In genomic region chr1:155933591-155934096, GRCh38 we compare ENCODE assay signal across 9 cellular contexts. TPM values are rescaled to one million over a fixed set of nuclear protein-coding genes. Genes with fewer than 3 reads are reported as not detected.
A peak's percentile ranks its signal among the peaks of the same experiment; 100 is the strongest.
DNase-seq lines count a peak whose midpoint lies in the region; ATAC-seq and TF ChIP-seq lines count a peak whose summit lies in the region.
"Had no signal": no experiment of that assay in that cellular context is flagged by ENCODE, and none has a peak within 500 bp of the region (broad histone marks: within the 10 kb centered on the region; RNA-seq: fewer than 3 reads in every experiment).

No MANE protein-coding gene starts in this region.

- H3K4ac ChIP-seq in H9 (ENCODE audit: low read depth, low read length): peak overlapping the region; percentile 38; the same call in 1 of the 2 replicates
- peak overlapping the region; percentile 62 for H3K4ac ChIP-seq in mesendoderm (ENCODE audit: low read depth, low read length)

- peak overlapping the region; percentile 93; the same call in 1 of the 2 replicates for H3K14ac ChIP-seq in H9 (ENCODE audit: insufficient read depth, low read length)

- H3K56ac ChIP-seq in H9 (ENCODE audit: insufficient read length, low read depth, low read length): peak overlapping the region; percentile 31
- peak overlapping the region; percentile 100 for H3K56ac ChIP-seq in mesendoderm (ENCODE audit: low read length)

- dilution Hi-C loops in mammary epithelial cell (cut with HindIII; ENCODE audit: low sequenced_read_pairs): no loop called here

- peaks cover 50% of the 10 kb centered on the region for H3K36me3 ChIP-seq in A673 (ENCODE audit: insufficient read depth, low read length, poor library complexity, severe bottlenecking)
- H3K36me3 ChIP-seq in mammary epithelial cell (ENCODE audit: insufficient read depth, low read length): peaks cover 13% of the 10 kb centered on the region
- peaks cover 15% of the 10 kb centered on the region for H3K36me3 ChIP-seq in mesendoderm (ENCODE audit: control insufficient read depth, insufficient read depth, low read length)

- H2AFZ ChIP-seq in H9 (ENCODE audit: low read length) (no peak overlapping the region), mammary epithelial cell (ENCODE audit: low read depth, low read length) (no peak overlapping the region)

- peaks cover 9% of the 10 kb centered on the region for H3K79me1 ChIP-seq in H9 (ENCODE audit: insufficient read depth, low read depth, low read length, poor library complexity, severe bottlenecking)
- peaks cover 10% of the 10 kb centered on the region for H3K79me1 ChIP-seq in mesendoderm (ENCODE audit: low read length)

- TF ChIP-seq CTCF in A673 (conservative IDR thresholded peaks at IDR 0.05; ENCODE audit: low read depth, low read length): no peak
- no peak for TF ChIP-seq CTCF in H9 (conservative IDR thresholded peaks at IDR 0.05)
- TF ChIP-seq CTCF in mammary epithelial cell (conservative IDR thresholded peaks at IDR 0.05 in 1 of 2, IDR thresholded peaks at IDR 0.05 in 1 of 2; ENCODE audit: extremely low read depth in 1 of 2, insufficient read depth in 1 of 2, low read depth in 1 of 2, low read length in 2 of 2): no peak

- in situ Hi-C loops in mammary epithelial cell (cut with MboI; ENCODE audit: low sequenced_read_pairs in 2 of 2): loop anchor here in 1 of 2 donors (10.0 kb wide), 1 partner anchor 121 kb away; the partner anchor contains the start of genes LAMTOR2 and UBQLN4

- no peaks in the 10 kb centered on the region for H3K9me3 ChIP-seq in A673 (ENCODE audit: low read depth, low read length, poor library complexity, severe bottlenecking)
- no peaks in the 10 kb centered on the region for H3K9me3 ChIP-seq in H9 (ENCODE audit: control insufficient read depth, low read depth, low read length)
- no peaks in the 10 kb centered on the region for H3K9me3 ChIP-seq in mammary epithelial cell (replicated peaks; ENCODE audit: insufficient read depth, low read length)

- no peaks in the 10 kb centered on the region for H4K20me1 ChIP-seq in H9 (ENCODE audit: control insufficient read depth, insufficient read depth, insufficient read length)
- H4K20me1 ChIP-seq in mammary epithelial cell (ENCODE audit: insufficient read depth, low read length): no peaks in the 10 kb centered on the region

- H2BK5ac ChIP-seq in H9 (ENCODE audit: insufficient read length, low read length) (peak overlapping the region; percentile 88), mesendoderm (ENCODE audit: low read length) (peak overlapping the region; percentile 91)

- BruUV-seq in A673 (replicated peaks; lab: Mats Ljungman, UMichigan): no TSS peak
- BruUV-seq in mammary epithelial cell (replicated peaks; lab: Mats Ljungman, UMichigan): no TSS peak

- H3K27me3 ChIP-seq in A673 (replicated peaks; ENCODE audit: insufficient read depth, low read depth, low read length, poor library complexity) (no peaks in the 10 kb centered on the region), H9 (ENCODE audit: insufficient read depth, low read length) (no peaks in the 10 kb centered on the region), mammary epithelial cell (ENCODE audit: insufficient read depth, low read length) (no peaks in the 10 kb centered on the region), mesendoderm (ENCODE audit: insufficient read depth, low read length, poor library complexity) (no peaks in the 10 kb centered on the region)

- no peak overlapping the region for H2BK120ac ChIP-seq in H9 (ENCODE audit: low read depth, low read length, poor library complexity, severe bottlenecking)
- H2BK120ac ChIP-seq in mesendoderm (ENCODE audit: low read depth, low read length): no peak overlapping the region

- H3K27ac ChIP-seq in A673 (ENCODE audit: low read depth, low read length, poor library complexity, severe bottlenecking) (peak overlapping the region; percentile 90), H9 (ENCODE audit: insufficient read length, low read depth, low read length) (no peak overlapping the region), mammary epithelial cell (ENCODE audit: insufficient read depth, low read depth, low read length) (peak overlapping the region; percentile 97), mesendoderm (ENCODE audit: low read depth, low read length) (peak overlapping the region; percentile 58)

- no peak overlapping the region for H2BK12ac ChIP-seq in H9 (ENCODE audit: insufficient read length, low read depth, low read length)

- peaks cover 19 to 21% of the 10 kb centered on the region in 2 experiments for H3K4me1 Mint-ChIP-seq in H9

- H3K23me2 ChIP-seq in H9 (ENCODE audit: insufficient read length, low read depth, low read length, poor library complexity, severe bottlenecking): peaks cover 6% of the 10 kb centered on the region

- H3T11ph ChIP-seq in H9 (ENCODE audit: low read length): no peak overlapping the region

- H3K4me2 ChIP-seq in H9 (ENCODE audit: insufficient read depth, insufficient read length, low read length) (peak overlapping the region; percentile 93), mammary epithelial cell (ENCODE audit: insufficient read depth, low read depth, low read length) (peak overlapping the region; percentile 84), mesendoderm (ENCODE audit: low read length) (peak overlapping the region; percentile 79)

- H3K18ac ChIP-seq in H9 (ENCODE audit: insufficient read length, low read depth, low read length) (no peak overlapping the region), mesendoderm (ENCODE audit: low read length) (peak overlapping the region; percentile 47)

- no peak overlapping the region for H4K8ac ChIP-seq in H9 (replicated peaks; ENCODE audit: insufficient read length, low read depth, low read length)
- no peak overlapping the region for H4K8ac ChIP-seq in mesendoderm (ENCODE audit: low read depth, low read length)

- POLR2A ChIA-PET in A673 (lab: Charles Lee; ENCODE audit: low non-redundant PET): interaction anchor here (0.7 kb wide), 1 partner anchor 55 kb away, joined by 3 read pairs; no protein-coding TSS in a partner anchor

- no peak overlapping the region for H3K27ac Mint-ChIP-seq in H9
- H3K27ac Mint-ChIP-seq: activated naive CD8-positive, alpha-beta T cell treated with anti-CD3 and anti-CD28 coated beads, Interleukin-2, amount 10 ng/mL, durations not matched to agents 7 days and 5 days had no signal

- H4K91ac ChIP-seq in H9 (ENCODE audit: insufficient read length, low read depth, low read length): no peak overlapping the region

- ATAC-seq in HG03135 (IDR thresholded peaks at IDR 0.05; ENCODE audit: unreplicated experiment): no peak

- H3K9ac ChIP-seq in H9 (ENCODE audit: extremely low read depth, insufficient read length, low read length) (peak overlapping the region; percentile 97), mammary epithelial cell (ENCODE audit: insufficient read depth, low read length) (peak overlapping the region; percentile 100), mesendoderm (ENCODE audit: low read length) (peak overlapping the region; percentile 99)

- no peak overlapping the region for H2BK15ac ChIP-seq in H9 (ENCODE audit: low read depth, low read length)
- no peak overlapping the region for H2BK15ac ChIP-seq in mesendoderm (replicated peaks; ENCODE audit: low read depth)

- H4K5ac ChIP-seq in H9 (ENCODE audit: insufficient read length, low read depth, low read length) (no peak overlapping the region), mesendoderm (ENCODE audit: low read length) (no peak overlapping the region)

- H3K79me2 ChIP-seq in H9 (ENCODE audit: insufficient read depth, low read length) (peaks cover 19% of the 10 kb centered on the region; the same call in 1 of the 2 replicates), mammary epithelial cell (ENCODE audit: insufficient read depth, low read length) (peaks cover 54% of the 10 kb centered on the region), mesendoderm (ENCODE audit: control insufficient read depth, insufficient read depth, low read length) (peaks cover 40% of the 10 kb centered on the region)

- no peaks in the 10 kb centered on the region for H3K27me3 Mint-ChIP-seq in H9 (ENCODE audit: low read depth)
- H3K27me3 Mint-ChIP-seq: activated naive CD8-positive, alpha-beta T cell treated with anti-CD3 and anti-CD28 coated beads, Interleukin-2, amount 10 ng/mL, durations not matched to agents 7 days and 5 days had no signal

- CTCF ChIA-PET in A673 (lab: Charles Lee) (no interaction called here), mammary epithelial cell (lab: Charles Lee; ENCODE audit: low non-redundant PET) (no interaction called here)

- no peak overlapping the region for H2AK5ac ChIP-seq in H9 (ENCODE audit: insufficient read length, low read length)
- peak overlapping the region; percentile 85 for H2AK5ac ChIP-seq in mesendoderm (ENCODE audit: low read length)

- peaks cover 35% of the 10 kb centered on the region for H3K4me1 ChIP-seq in A673 (ENCODE audit: insufficient read depth, low read length, poor library complexity, severe bottlenecking)
- H3K4me1 ChIP-seq in H9 (ENCODE audit: insufficient read depth, low read length): no peaks in the 10 kb centered on the region; the same call in 1 of the 2 replicates
- H3K4me1 ChIP-seq in mammary epithelial cell (ENCODE audit: insufficient read depth, low read length): peaks cover 46% of the 10 kb centered on the region
- no peaks in the 10 kb centered on the region for H3K4me1 ChIP-seq in mesendoderm (ENCODE audit: control insufficient read depth, low read depth, low read length)

- H3K36me3 Mint-ChIP-seq in H9 (ENCODE audit: insufficient read depth in 1 of 3, low read depth in 3 of 3): peaks cover 25 to 33% (median 28%) of the 10 kb centered on the region in 3 experiments

- H3K23ac ChIP-seq in H9 (ENCODE audit: insufficient read length, low read depth, low read length) (no peak overlapping the region), mesendoderm (ENCODE audit: low read length) (peak overlapping the region; percentile 83)

- H3K9me3 Mint-ChIP-seq in H9: no peaks in the 10 kb centered on the region
- H3K9me3 Mint-ChIP-seq: activated naive CD8-positive, alpha-beta T cell treated with anti-CD3 and anti-CD28 coated beads, Interleukin-2, amount 10 ng/mL, durations not matched to agents 7 days and 5 days had no signal

- H2BK20ac ChIP-seq in H9 (ENCODE audit: low read depth, low read length, poor library complexity, severe bottlenecking): no peak overlapping the region

- DNase-seq in A673 (ENCODE audit: low spot score) (no peak), H9 (no peak), mammary epithelial cell (no peak), mesendoderm (no peak), GF-D8 (lab: John Stamatoyannopoulos, UW) (no peak), amygdala (lab: John Stamatoyannopoulos, UW) (no peak), NCI-H446 (lab: John Stamatoyannopoulos, UW) (no peak)

- WGBS in H9 (ENCODE audit: extremely low coverage, insufficient read length, low lambda C conversion rate): 100% methylated on average over 4 of the region's 10 CpGs
- WGBS in mammary epithelial cell (ENCODE audit: low coverage, missing lambda C conversion rate): 3% methylated on average over 7 of the region's 10 CpGs
- 100% methylated on average over 3 of the region's 10 CpGs for WGBS in mesendoderm (ENCODE audit: extremely low coverage, insufficient coverage, low lambda C conversion rate)

- intact Hi-C loops in A673 (cut with micrococcal nuclease; ENCODE audit: unreplicated experiment) (no loop called here), mammary epithelial cell (cut with micrococcal nuclease) (loop anchor here (1.0 to 10.0 kb wide), 4 partner anchors 56 to 281 kb away; partner anchors contain the start of genes LAMTOR2 and PMF1)

- peak overlapping the region; percentile 67 for H3K4me3 ChIP-seq in A673 (ENCODE audit: low read depth, low read length, poor library complexity, severe bottlenecking)
- H3K4me3 ChIP-seq in mammary epithelial cell (replicated peaks in 1 of 3; ENCODE audit: insufficient read depth in 1 of 3, low read depth in 2 of 3, low read length in 3 of 3): peak overlapping the region; percentile 82 to 95 (median 86)
- H3K4me3 ChIP-seq in mesendoderm (ENCODE audit: low read length): peak overlapping the region; percentile 99

- no peak overlapping the region for H3K4me3 Mint-ChIP-seq in H9
- H3K4me3 Mint-ChIP-seq: activated naive CD8-positive, alpha-beta T cell treated with anti-CD3 and anti-CD28 coated beads, Interleukin-2, amount 10 ng/mL, durations not matched to agents 7 days and 5 days had no signal

RNA-seq across cellular contexts. Expression of gene KHDC4, which starts 0.6 kb away (rescaled TPM):
- total RNA-seq in A673 (2021) (92.7 and 93.3 TPM in 2 replicates), H9 (2021) (57.6 and 57.7 TPM in 2 replicates), mammary epithelial cell (10 to 100 TPM; 35.3 to 56.5 TPM)
- 28.9 TPM for polyA plus RNA-seq in mammary epithelial cell
- 41.3 TPM for polyA minus RNA-seq in mammary epithelial cell
- 21.5 TPM for polyA plus RNA-seq in mesendoderm (2013, experiment 1 of 2)
- 21.5 TPM for polyA plus RNA-seq in mesendoderm (2013, experiment 2 of 2)

RNA-seq across cellular contexts. Expression of gene RXFP4, which starts 7.8 kb away (rescaled TPM):
- total RNA-seq in A673 (2021) (not detected in 2 replicates), H9 (2021) (not detected in 2 replicates), mammary epithelial cell (not detected)
- polyA plus RNA-seq in mammary epithelial cell: 0.07 TPM
- polyA minus RNA-seq in mammary epithelial cell: not detected
- not detected for polyA plus RNA-seq in mesendoderm (2013, experiment 1 of 2)
- not detected for polyA plus RNA-seq in mesendoderm (2013, experiment 2 of 2)

RNA-seq across cellular contexts. Expression of gene RIT1, which starts 22.5 kb away (rescaled TPM):
- total RNA-seq in A673 (2021) (27.5 and 29.6 TPM in 2 replicates), H9 (2021) (26.4 and 27.4 TPM in 2 replicates), mammary epithelial cell (10 to 100 TPM; 23.5 to 31.3 TPM)
- 22.1 TPM for polyA plus RNA-seq in mammary epithelial cell
- 30.6 TPM for polyA minus RNA-seq in mammary epithelial cell
- 10.1 TPM for polyA plus RNA-seq in mesendoderm (2013, experiment 1 of 2)
- 9.6 TPM for polyA plus RNA-seq in mesendoderm (2013, experiment 2 of 2)

RNA-seq across cellular contexts. Expression of gene ARHGEF2, which starts 44.7 kb away (rescaled TPM):
- total RNA-seq in A673 (2021) (148 and 161 TPM in 2 replicates), H9 (2021) (103 and 111 TPM in 2 replicates), mammary epithelial cell (100 to 1,000 TPM in 1 of 2 donors, 10 to 100 TPM in 1; 79.4 to 161 TPM)
- polyA plus RNA-seq in mammary epithelial cell: 69.9 TPM
- polyA minus RNA-seq in mammary epithelial cell: 60.4 TPM
- 28.6 TPM for polyA plus RNA-seq in mesendoderm (2013, experiment 1 of 2)
- polyA plus RNA-seq in mesendoderm (2013, experiment 2 of 2): 27.5 TPM
